ENCODE assay signal across 2 cellular contexts in the genomic region with DNA sequence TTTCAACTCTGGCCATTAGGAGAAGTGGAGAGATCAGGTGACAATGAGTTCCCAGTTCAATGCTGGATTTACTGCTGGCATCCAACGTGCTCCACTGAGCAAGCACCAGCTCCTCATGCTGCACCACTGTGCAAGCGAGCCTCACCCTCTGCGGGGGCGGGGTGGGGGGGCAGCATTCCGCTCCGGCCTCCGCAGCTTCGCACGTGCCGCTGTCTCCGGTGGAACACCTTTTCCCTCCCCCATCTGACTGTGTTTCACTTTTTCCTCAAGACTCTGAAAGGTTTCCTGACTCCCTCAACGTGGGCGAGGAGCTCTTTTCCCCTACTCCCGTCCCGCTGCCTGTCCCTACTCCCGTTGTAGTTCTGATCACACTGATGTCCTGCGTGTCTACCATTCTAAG.
TF ChIP-seq lines count a peak whose summit lies in the region.

No MANE protein-coding gene starts in this region.

TF ChIP-seq in GM12878, 131 proteins besides CTCF, POLR2A, EP300 and RAD21:
- TF ChIP-seq ZBED1 (IDR thresholded peaks at IDR 0.05; ENCODE audit: borderline replicate concordance) (no peak), BHLHE40 (IDR thresholded peaks at IDR 0.05; ENCODE audit: borderline replicate concordance in 1 of 2, low read depth in 2 of 2, low read length in 1 of 2) (peak; percentile 52 to 78), EGR1 (IDR thresholded peaks at IDR 0.05; ENCODE audit: borderline replicate concordance in 1 of 2, low read depth in 2 of 2, low read length in 2 of 2) (peak; percentile 4 to 69)

TF ChIP-seq in liver, 16 proteins besides CTCF, POLR2A, EP300 and RAD21:
- TF ChIP-seq FOXA1 (IDR thresholded peaks at IDR 0.05) (no peak), EGR1 (IDR thresholded peaks at IDR 0.05; ENCODE audit: low read depth in 2 of 2) (peak; percentile 81 to 97), RXRA (IDR thresholded peaks at IDR 0.05) (peak in 1 of 2 donors; percentile 23), GABPA (IDR thresholded peaks at IDR 0.05 in 1 of 2, conservative IDR thresholded peaks at IDR 0.05 in 1 of 2) (no peak), HNF4A (conservative IDR thresholded peaks at IDR 0.05) (peak in 1 of 2 donors; percentile 12)
- TF ChIP-seq, protein P1, sequence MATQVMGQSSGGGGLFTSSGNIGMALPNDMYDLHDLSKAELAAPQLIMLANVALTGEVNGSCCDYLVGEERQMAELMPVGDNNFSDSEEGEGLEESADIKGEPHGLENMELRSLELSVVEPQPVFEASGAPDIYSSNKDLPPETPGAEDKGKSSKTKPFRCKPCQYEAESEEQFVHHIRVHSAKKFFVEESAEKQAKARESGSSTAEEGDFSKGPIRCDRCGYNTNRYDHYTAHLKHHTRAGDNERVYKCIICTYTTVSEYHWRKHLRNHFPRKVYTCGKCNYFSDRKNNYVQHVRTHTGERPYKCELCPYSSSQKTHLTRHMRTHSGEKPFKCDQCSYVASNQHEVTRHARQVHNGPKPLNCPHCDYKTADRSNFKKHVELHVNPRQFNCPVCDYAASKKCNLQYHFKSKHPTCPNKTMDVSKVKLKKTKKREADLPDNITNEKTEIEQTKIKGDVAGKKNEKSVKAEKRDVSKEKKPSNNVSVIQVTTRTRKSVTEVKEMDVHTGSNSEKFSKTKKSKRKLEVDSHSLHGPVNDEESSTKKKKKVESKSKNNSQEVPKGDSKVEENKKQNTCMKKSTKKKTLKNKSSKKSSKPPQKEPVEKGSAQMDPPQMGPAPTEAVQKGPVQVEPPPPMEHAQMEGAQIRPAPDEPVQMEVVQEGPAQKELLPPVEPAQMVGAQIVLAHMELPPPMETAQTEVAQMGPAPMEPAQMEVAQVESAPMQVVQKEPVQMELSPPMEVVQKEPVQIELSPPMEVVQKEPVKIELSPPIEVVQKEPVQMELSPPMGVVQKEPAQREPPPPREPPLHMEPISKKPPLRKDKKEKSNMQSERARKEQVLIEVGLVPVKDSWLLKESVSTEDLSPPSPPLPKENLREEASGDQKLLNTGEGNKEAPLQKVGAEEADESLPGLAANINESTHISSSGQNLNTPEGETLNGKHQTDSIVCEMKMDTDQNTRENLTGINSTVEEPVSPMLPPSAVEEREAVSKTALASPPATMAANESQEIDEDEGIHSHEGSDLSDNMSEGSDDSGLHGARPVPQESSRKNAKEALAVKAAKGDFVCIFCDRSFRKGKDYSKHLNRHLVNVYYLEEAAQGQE (IDR thresholded peaks at IDR 0.05): no peak
TF ChIP-seq in liver: peak in this region for 3.
